ENCODE assay signal across 18 cellular contexts in genomic region chr13:113120300-113121182, GRCh38. TPM values are rescaled to one million over a fixed set of nuclear protein-coding genes. Genes with fewer than 3 reads are reported as not detected.
DNase-seq lines count a peak whose midpoint lies in the region; ATAC-seq and TF ChIP-seq lines count a peak whose summit lies in the region.
"Had no signal": no experiment of that assay in that cellular context is flagged by ENCODE, and none has a peak within 500 bp of the region (broad histone marks: within the 10 kb centered on the region; RNA-seq: fewer than 3 reads in every experiment).

No MANE protein-coding gene starts in this region.

- peaks cover 5% of the 10 kb centered on the region for H3K27me3 Mint-ChIP-seq in chondrocyte (ENCODE audit: low read depth)

- TF ChIP-seq EP300 in stomach (IDR thresholded peaks at IDR 0.05): no peak

- H3K4me3 ChIP-seq in WERI-Rb-1 (ENCODE audit: low read depth, low read length): no peak overlapping the region
- H3K4me3 ChIP-seq in right lobe of liver: no peak overlapping the region
- H3K4me3 ChIP-seq in stomach: no peak overlapping the region
- H3K4me3 ChIP-seq: PC-9, SJCRH30 had no signal

- peaks cover 14% of the 10 kb centered on the region for H3K4me1 Mint-ChIP-seq in chondrocyte (ENCODE audit: low read depth)
- H3K4me1 Mint-ChIP-seq: IgD-negative memory B cell had no signal

- ATAC-seq in right lobe of liver: no peak
- no peak for ATAC-seq in HG02571 (IDR thresholded peaks at IDR 0.05; ENCODE audit: unreplicated experiment)
- ATAC-seq in GM19463 (IDR thresholded peaks at IDR 0.05; ENCODE audit: unreplicated experiment): no peak

- no peak for TF ChIP-seq CTCF in WERI-Rb-1 (IDR thresholded peaks at IDR 0.05; ENCODE audit: low read depth, low read length)
- no peak for TF ChIP-seq CTCF in chondrocyte (IDR thresholded peaks at IDR 0.05)
- TF ChIP-seq CTCF in right lobe of liver (IDR thresholded peaks at IDR 0.05): no peak
- TF ChIP-seq CTCF in stomach (IDR thresholded peaks at IDR 0.05): no peak

- no peaks in the 10 kb centered on the region for H3K9me3 Mint-ChIP-seq in chondrocyte (ENCODE audit: low read depth)
- H3K9me3 Mint-ChIP-seq: CD4-positive, alpha-beta T cell; H9; IgD-negative memory B cell had no signal

- H3K27me3 ChIP-seq in WERI-Rb-1 (ENCODE audit: insufficient read depth, low read depth, severe bottlenecking) (no peaks in the 10 kb centered on the region), right lobe of liver (no peaks in the 10 kb centered on the region), stomach (peaks cover 0 to 5% (median 0%) of the 10 kb centered on the region in 3 donors)
- H3K27me3 ChIP-seq: BE2C, SJCRH30 had no signal

- H3K9me3 ChIP-seq in WERI-Rb-1 (ENCODE audit: severe bottlenecking): no peaks in the 10 kb centered on the region
- no peaks in the 10 kb centered on the region for H3K9me3 ChIP-seq in right lobe of liver
- no peaks in the 10 kb centered on the region for H3K9me3 ChIP-seq in stomach
- H3K9me3 ChIP-seq: BE2C, SJCRH30 had no signal

- intact Hi-C loops in right lobe of liver (cut with DNase I): no loop called here
- intact Hi-C loops in stomach (cut with DNase I; ENCODE audit: low total_unique reads): no loop called here

- H3K4me1 ChIP-seq in right lobe of liver (peaks cover 0 to 15% (median 4%) of the 10 kb centered on the region in 4 donors), stomach (peaks cover 11 to 21% (median 16%) of the 10 kb centered on the region in 4 donors)
- H3K4me1 ChIP-seq: SJCRH30 had no signal

- H3K27ac ChIP-seq in WERI-Rb-1: no peak overlapping the region
- H3K27ac ChIP-seq in right lobe of liver: no peak overlapping the region
- no peak overlapping the region for H3K27ac ChIP-seq in stomach
- H3K27ac ChIP-seq: PC-9, SJCRH30 had no signal

- TF ChIP-seq POLR2A in right lobe of liver (IDR thresholded peaks at IDR 0.05) (no peak), stomach (IDR thresholded peaks at IDR 0.05) (no peak)

- peak; percentile 8 for DNase-seq in WERI-Rb-1
- DNase-seq in chondrocyte (ENCODE audit: low spot score): peak; percentile 82
- DNase-seq in right lobe of liver: peak in 2 of 3 donors; percentile 44 to 52
- DNase-seq in stomach: peak; percentile 22
- DNase-seq in DMS 273 treated with DMSO at 0.1 percent for 48 hours (lab: John Stamatoyannopoulos, UW): no peak
- DNase-seq: BE2C; CD4-positive, alpha-beta T cell; DMS79; H9; NCI-H187; NCI-H446; PC-9; SJCRH30 had no signal

- no peak overlapping the region for H3K4me3 Mint-ChIP-seq in chondrocyte (ENCODE audit: unreplicated experiment)
- H3K4me3 Mint-ChIP-seq: CD4-positive, alpha-beta T cell; H9; IgD-negative memory B cell had no signal

- no peak overlapping the region for H3K27ac Mint-ChIP-seq in chondrocyte (ENCODE audit: unreplicated experiment)
- H3K27ac Mint-ChIP-seq: CD4-positive, alpha-beta T cell; H9 had no signal

- H3K36me3 ChIP-seq in WERI-Rb-1 (no peaks in the 10 kb centered on the region), right lobe of liver (no peaks in the 10 kb centered on the region), stomach (no peaks in the 10 kb centered on the region)
- H3K36me3 ChIP-seq: BE2C, SJCRH30 had no signal

- H3K36me3 Mint-ChIP-seq in chondrocyte (ENCODE audit: low read depth): no peaks in the 10 kb centered on the region
- H3K36me3 Mint-ChIP-seq: IgD-negative memory B cell had no signal

- no CpG with 5 or more reads among the region's 19 CpGs for WGBS in right lobe of liver (ENCODE audit: insufficient coverage, low coverage, low lambda C conversion rate, missing lambda C conversion rate)
- WGBS in stomach, 5 donors: 80 to 88% (median 85%) methylated on average over 17 to 19 of the region's 19 CpGs

RNA-seq across cellular contexts. Expression of gene F10, which starts 2.1 kb away (rescaled TPM):
- total RNA-seq in chondrocyte (1.9 to 2.0 TPM in 2 of 3 replicates, not detected in the other), right lobe of liver (100 to 1,000 TPM; 108 to 157 (median 132) TPM), stomach (10 to 100 TPM in 1 of 5 donors, 1 to 10 TPM in 1, under 1 TPM in 1, not detected in 2; 0.45 to 14.9 (median 3.0) TPM)
- polyA plus RNA-seq in stomach: 1 to 10 TPM; 3.1 to 8.0 (median 3.5) TPM
- total RNA-seq: CD4-positive, alpha-beta T cell; HT1080; PC-9 had no signal
- polyA plus RNA-seq: IgD-negative memory B cell had no signal

RNA-seq across cellular contexts. Expression of gene F7, which starts 14.9 kb away (rescaled TPM):
- total RNA-seq in chondrocyte (0.34 to 0.85 TPM (median 0.60 TPM) in 3 replicates), right lobe of liver (100 to 1,000 TPM in 2 of 6 experiments, 10 to 100 TPM in 4; 42.9 to 147 (median 84.2) TPM), stomach (not detected)
- polyA plus RNA-seq in stomach: under 1 TPM in 1 of 3 donors, not detected in 2; 0.10 TPM
- total RNA-seq: CD4-positive, alpha-beta T cell; LHCN-M2; PC-9; SJCRH30 had no signal
- polyA plus RNA-seq: IgD-negative memory B cell had no signal

RNA-seq across cellular contexts. Expression of gene PROZ, which starts 37.9 kb away (rescaled TPM):
- total RNA-seq in chondrocyte (not detected in 3 replicates), right lobe of liver (10 to 100 TPM; 11.2 to 71.2 (median 56.9) TPM), stomach (1 to 10 TPM in 1 of 5 donors, not detected in 4; 1.9 TPM)
- under 1 TPM in 1 of 3 donors, not detected in 2; 0.08 TPM for polyA plus RNA-seq in stomach
- total RNA-seq: CD4-positive, alpha-beta T cell; H9; HT1080; LHCN-M2; PC-9; SJCRH30 had no signal
- polyA plus RNA-seq: IgD-negative memory B cell had no signal

Comparison
In these comparisons a context has a peak if more than half of its experiments do, and no peak if none do; other contexts are left out.
1. RNA of gene F10, which starts 2.1 kb away (total RNA-seq): 108 to 157 TPM in right lobe of liver; 1.9 to 2.0 TPM in chondrocyte and 0.45 to 14.9 TPM in stomach; every median in the first group is over 4 times any median in the second.
2. RNA of gene F7, which starts 14.9 kb away (total RNA-seq): 42.9 to 147 TPM in right lobe of liver; 0.34 to 0.85 TPM in chondrocyte and not detected in stomach; every median in the first group is over 10 times any median in the second.
3. RNA of gene PROZ, which starts 37.9 kb away (total RNA-seq): 11.2 to 71.2 TPM in right lobe of liver; not detected in chondrocyte and 1.9 TPM in stomach; every median in the first group is over 4 times any median in the second.